Comparison of ENCODE assay signal across 27 cellular contexts in genomic region chr17:58427807-58428206, GRCh38. TPM values are rescaled to one million over a fixed set of nuclear protein-coding genes. Genes with fewer than 3 reads are reported as not detected.
DNase-seq lines count a peak whose midpoint lies in the region; ATAC-seq, FAIRE-seq and TF ChIP-seq lines count a peak whose summit lies in the region.
"Had no signal": no experiment of that assay in that cellular context is flagged by ENCODE, and none has a peak within 500 bp of the region (broad histone marks: within the 10 kb centered on the region; RNA-seq: fewer than 3 reads in every experiment).

No MANE protein-coding gene starts in this region.

- intact Hi-C loops in OCI-LY7 (cut with micrococcal nuclease; ENCODE audit: unreplicated experiment): no loop called here
- intact Hi-C loops in A673 (cut with micrococcal nuclease; ENCODE audit: unreplicated experiment): no loop called here

- H3K4me3 Mint-ChIP-seq in memory B cell: peak overlapping the region; percentile 85
- H3K4me3 Mint-ChIP-seq: CD4-positive, alpha-beta T cell had no signal

- H3K4me1 Mint-ChIP-seq in memory B cell: peaks cover 4% of the 10 kb centered on the region

- FAIRE-seq in HTR-8/SVneo (lab: Jason Lieb, UNC): peak; percentile 38

- no peaks in the 10 kb centered on the region for H3K27me3 Mint-ChIP-seq in memory B cell
- H3K27me3 Mint-ChIP-seq: CD4-positive, alpha-beta T cell had no signal

- H3K9me3 ChIP-seq in DOHH2 (ENCODE audit: control insufficient read depth, insufficient read depth, low read length) (no peaks in the 10 kb centered on the region), OCI-LY7 (ENCODE audit: low read length) (no peaks in the 10 kb centered on the region), A673 (ENCODE audit: low read depth, low read length, poor library complexity, severe bottlenecking) (no peaks in the 10 kb centered on the region)
- H3K9me3 ChIP-seq: BLaER1 treated with 17β-estradiol and CSF1 and Interleukin-3, amounts not matched to agents 10 nM and 100 nM; Peyer's patch had no signal

- peak overlapping the region; percentile 60; the same call in 1 of the 2 replicates for H2AFZ ChIP-seq in OCI-LY7 (ENCODE audit: low read length)
- H2AFZ ChIP-seq: GM23248 had no signal

- POLR2A ChIA-PET in OCI-LY7 (lab: Charles Lee) (interaction anchor here (0.6 to 1.3 kb wide), 5 partner anchors 11 to 208 kb away, joined by 3 to 5 read pairs (median 3); no protein-coding TSS in a partner anchor), A673 (lab: Charles Lee; ENCODE audit: low non-redundant PET) (no interaction called here)

- no peaks in the 10 kb centered on the region for H4K20me1 ChIP-seq in DOHH2 (ENCODE audit: control insufficient read depth, insufficient read depth, low read depth, low read length)
- H4K20me1 ChIP-seq in OCI-LY7 (ENCODE audit: insufficient read depth, low read length): no peaks in the 10 kb centered on the region
- H4K20me1 ChIP-seq: BLaER1 treated with 17β-estradiol and CSF1 and Interleukin-3, amounts not matched to agents 10 nM and 100 nM had no signal

- H3K27ac ChIP-seq in DOHH2 (ENCODE audit: low read depth, low read length) (peak overlapping the region; percentile 27; the same call in 1 of the 2 replicates), OCI-LY7 (ENCODE audit: low read depth, low read length, poor library complexity, severe bottlenecking) (no peak overlapping the region), A673 (ENCODE audit: low read depth, low read length, poor library complexity, severe bottlenecking) (no peak overlapping the region)
- H3K27ac ChIP-seq: BLaER1 treated with 17β-estradiol and CSF1 and Interleukin-3, amounts not matched to agents 10 nM and 100 nM; GM23248; HL-60; Peyer's patch had no signal

- BruUV-seq in OCI-LY7 (replicated peaks; lab: Mats Ljungman, UMichigan): no TSS peak
- no TSS peak for BruUV-seq in A673 (replicated peaks; lab: Mats Ljungman, UMichigan)

- peak overlapping the region; percentile 46 for H3K4me2 ChIP-seq in DOHH2 (ENCODE audit: low read length)
- peak overlapping the region; percentile 36 for H3K4me2 ChIP-seq in OCI-LY7 (ENCODE audit: low read length)
- H3K4me2 ChIP-seq: BLaER1 treated with 17β-estradiol and CSF1 and Interleukin-3, amounts not matched to agents 10 nM and 100 nM had no signal

- H3K4me3 ChIP-seq in DOHH2 (ENCODE audit: low read length): peak overlapping the region; percentile 43
- no peak overlapping the region for H3K4me3 ChIP-seq in OCI-LY7 (ENCODE audit: low read depth, low read length, poor library complexity, severe bottlenecking)
- H3K4me3 ChIP-seq in A673 (ENCODE audit: low read depth, low read length, poor library complexity, severe bottlenecking): no peak overlapping the region
- H3K4me3 ChIP-seq: BLaER1 treated with 17β-estradiol and CSF1 and Interleukin-3, amounts not matched to agents 10 nM and 100 nM; GM23248; Peyer's patch had no signal

- H3K27ac Mint-ChIP-seq in memory B cell: peak overlapping the region; percentile 45
- H3K27ac Mint-ChIP-seq: CD4-positive, alpha-beta T cell had no signal

- H3K27me3 ChIP-seq in DOHH2 (ENCODE audit: control insufficient read depth, low read length): no peaks in the 10 kb centered on the region
- peaks cover 3% of the 10 kb centered on the region for H3K27me3 ChIP-seq in A673 (replicated peaks; ENCODE audit: insufficient read depth, low read depth, low read length, poor library complexity)
- H3K27me3 ChIP-seq: BLaER1 treated with 17β-estradiol and CSF1 and Interleukin-3, amounts not matched to agents 10 nM and 100 nM; Peyer's patch had no signal

- H3K36me3 ChIP-seq in DOHH2 (ENCODE audit: control insufficient read depth, low read length) (no peaks in the 10 kb centered on the region), OCI-LY7 (ENCODE audit: insufficient read depth, low read length) (no peaks in the 10 kb centered on the region), A673 (ENCODE audit: insufficient read depth, low read length, poor library complexity, severe bottlenecking) (no peaks in the 10 kb centered on the region)
- H3K36me3 ChIP-seq: BLaER1 treated with 17β-estradiol and CSF1 and Interleukin-3, amounts not matched to agents 10 nM and 100 nM; Peyer's patch had no signal

- peaks cover 6% of the 10 kb centered on the region for H3K36me3 Mint-ChIP-seq in memory B cell

- H3F3A ChIP-seq in DOHH2 (ENCODE audit: control insufficient read depth, insufficient read depth): 0 out of 2 replicates have a peak, but pooled peaks cover 7% of the 10 kb centered on the region

- H3K9me2 ChIP-seq in DOHH2 (replicated peaks; ENCODE audit: control insufficient read depth, low read length) (no peaks in the 10 kb centered on the region), OCI-LY7 (ENCODE audit: insufficient read depth, low read length) (no peaks in the 10 kb centered on the region)

- TF ChIP-seq CTCF in DOHH2 (IDR thresholded peaks at IDR 0.05; ENCODE audit: low read depth, low read length, poor library complexity, severe bottlenecking): no peak
- no peak for TF ChIP-seq CTCF in OCI-LY7 (conservative IDR thresholded peaks at IDR 0.05; ENCODE audit: low read length)
- no peak for TF ChIP-seq CTCF in A673 (conservative IDR thresholded peaks at IDR 0.05; ENCODE audit: low read depth, low read length)

- DNase-seq in HTR-8/SVneo (ENCODE audit: insufficient read length, low spot score) (no peak), OCI-LY7 (ENCODE audit: low spot score) (no peak), memory B cell (ENCODE audit: low spot score in 2 of 2) (no peak), A673 (ENCODE audit: low spot score) (no peak), NAMALWA (ENCODE audit: low spot score) (no peak)
- DNase-seq: CD4-positive, alpha-beta T cell; EL; GF-D8; GM23248; H7; KBM-7; MM.1S; NCI-H1048; NCI-H1417; NCI-H1694; NCI-H2029 treated with DMSO at 0.1 percent for 48 hours; NCI-H446 treated with DMSO at 0.1 percent for 48 hours; NCI-H526; NCI-H82; OCI-M1; Peyer's patch; SHP77 treated with DMSO at 0.1 percent for 48 hours had no signal

- CTCF ChIA-PET in OCI-LY7 (lab: Charles Lee; ENCODE audit: unreplicated experiment): no interaction called here
- CTCF ChIA-PET in A673 (lab: Charles Lee): no interaction called here

- peaks cover 16% of the 10 kb centered on the region for H3K4me1 ChIP-seq in DOHH2 (ENCODE audit: control insufficient read depth, low read length)
- H3K4me1 ChIP-seq in OCI-LY7 (ENCODE audit: insufficient read depth, low read length, poor library complexity, severe bottlenecking): peaks cover 9% of the 10 kb centered on the region
- no peaks in the 10 kb centered on the region for H3K4me1 ChIP-seq in A673 (ENCODE audit: insufficient read depth, low read length, poor library complexity, severe bottlenecking)
- H3K4me1 ChIP-seq: BLaER1 treated with 17β-estradiol and CSF1 and Interleukin-3, amounts not matched to agents 10 nM and 100 nM; Peyer's patch had no signal

- H3K9me3 Mint-ChIP-seq in memory B cell: no peaks in the 10 kb centered on the region
- H3K9me3 Mint-ChIP-seq: CD4-positive, alpha-beta T cell had no signal

- H3K79me2 ChIP-seq in DOHH2 (ENCODE audit: control insufficient read depth, low read length): no peaks in the 10 kb centered on the region
- no peaks in the 10 kb centered on the region for H3K79me2 ChIP-seq in OCI-LY7 (ENCODE audit: insufficient read depth, low read depth, low read length)

- no peak for ATAC-seq in memory B cell (ENCODE audit: low read depth)
- ATAC-seq in HG03469 (IDR thresholded peaks at IDR 0.05; ENCODE audit: unreplicated experiment): no peak

RNA-seq across cellular contexts. Expression of gene RNF43, which starts 10.5 kb away (rescaled TPM):
- 0.19 and 0.39 TPM in 2 replicates for total RNA-seq in OCI-LY7 (2014; rRNA removed; shearing (Covaris generic))
- total RNA-seq in OCI-LY7 (2022) (0.50 and 0.80 TPM in 2 replicates), A673 (2021) (0.04 TPM in 1 of 2 replicates, not detected in the other)
- total RNA-seq: A172 had no signal
